32 cellular contexts compared by ENCODE assay signal in genomic region chr6:4397307-4397706, GRCh38.
A peak's percentile ranks its signal among the peaks of the same experiment; 100 is the strongest.
DNase-seq lines count a peak whose midpoint lies in the region; ATAC-seq, FAIRE-seq and TF ChIP-seq lines count a peak whose summit lies in the region.
"Had no signal": no experiment of that assay in that cellular context is flagged by ENCODE, and none has a peak within 500 bp of the region (broad histone marks: within the 10 kb centered on the region; RNA-seq: fewer than 3 reads in every experiment).

No MANE protein-coding gene starts in this region.

- H3K36me3 Mint-ChIP-seq in nephron (ENCODE audit: low read depth) (no peaks in the 10 kb centered on the region), Calu3 (ENCODE audit: insufficient read depth, unreplicated experiment) (no peaks in the 10 kb centered on the region)
- H3K36me3 Mint-ChIP-seq: activated naive CD4-positive, alpha-beta T cell treated with anti-CD3 and anti-CD28 coated beads, Interleukin-2, amount 10 ng/mL, durations not matched to agents 7 days and 5 days; brain had no signal

- ATAC-seq in heart left ventricle (peak; percentile 68 to 82 (median 72)), GM19452 (IDR thresholded peaks at IDR 0.05; ENCODE audit: unreplicated experiment) (no peak)
- ATAC-seq: activated CD4-positive, alpha-beta T cell treated with anti-CD3 and anti-CD28 coated beads for 36 hours; activated CD8-positive, alpha-beta T cell treated with anti-CD3 and anti-CD28 coated beads for 36 hours; HepG2; left lobe of liver; Panc1 had no signal

- peak overlapping the region; percentile 23 to 58 (median 54) for H3K9ac ChIP-seq in skeletal muscle tissue (ENCODE audit: low read depth in 1 of 3, low read length in 3 of 3)
- H3K9ac ChIP-seq: BLaER1 had no signal

- BruUV-seq in Calu3 (replicated peaks; lab: Mats Ljungman, UMichigan) = no TSS peak

- H3K9me3 ChIP-seq in heart left ventricle = no peaks in the 10 kb centered on the region
- H3K9me3 ChIP-seq in skeletal muscle tissue (ENCODE audit: control insufficient read depth in 3 of 3, low read length in 3 of 3) = no peaks in the 10 kb centered on the region
- H3K9me3 ChIP-seq: BLaER1, esophagus muscularis mucosa, HAP-1, stomach, thyroid gland, vagina had no signal

- H3K4me3 ChIP-seq in heart left ventricle = no peak overlapping the region
- no peak overlapping the region for H3K4me3 ChIP-seq in skeletal muscle tissue (ENCODE audit: low read length in 3 of 3)
- H3K4me3 ChIP-seq: BLaER1, esophagus muscularis mucosa, HAP-1, stomach, thyroid gland, vagina had no signal

- H3K27me3 Mint-ChIP-seq in nephron (ENCODE audit: low read depth) (no peaks in the 10 kb centered on the region), Calu3 (ENCODE audit: unreplicated experiment) (no peaks in the 10 kb centered on the region)
- H3K27me3 Mint-ChIP-seq: activated naive CD4-positive, alpha-beta T cell treated with anti-CD3 and anti-CD28 coated beads, Interleukin-2, amount 10 ng/mL, durations not matched to agents 7 days and 5 days; brain had no signal

- DNase-seq in NCI-H69 (lab: John Stamatoyannopoulos, UW) = peak; percentile 33
- peak in 1 of 5 donors; percentile 52 for DNase-seq in heart left ventricle
- DNase-seq in Calu3 = no peak
- no peak for DNase-seq in frontal cortex (ENCODE audit: low spot score in 2 of 2)
- DNase-seq: activated CD4-positive, alpha-beta T cell treated with anti-CD3 and anti-CD28 coated beads for 36 hours; activated CD8-positive, alpha-beta memory T cell treated with anti-CD3 and anti-CD28 coated beads, Interleukin-2, amount 50 U/mL, for 48 hours; activated CD8-positive, alpha-beta T cell treated with anti-CD3 and anti-CD28 coated beads for 36 hours; activated naive CD4-positive, alpha-beta T cell treated with anti-CD3 and anti-CD28 coated beads, Interleukin-2, amount 10 ng/mL, durations not matched to agents 7 days and 5 days; DMS53; foreskin fibroblast; mesenchymal stem cell; NCI-H1417 treated with DMSO at 0.1 percent for 48 hours; NCI-H2081; NCI-H526 treated with DMSO at 0.1 percent for 48 hours; SIG-M5; stimulated activated CD8-positive, alpha-beta memory T cell treated with anti-CD3 and anti-CD28 coated beads, Interleukin-4, amount 100 ng/mL, for 48 hours; stomach; SW 1271; thyroid gland had no signal

- intact Hi-C loops in heart left ventricle (cut with DNase I) = no loop called here
- intact Hi-C loops in Calu3 (cut with micrococcal nuclease; ENCODE audit: unreplicated experiment) = no loop called here

- H3K27me3 ChIP-seq in heart left ventricle (no peaks in the 10 kb centered on the region), skeletal muscle tissue (ENCODE audit: control insufficient read depth in 3 of 3, insufficient read depth in 3 of 3, low read length in 3 of 3) (no peaks in the 10 kb centered on the region)
- H3K27me3 ChIP-seq: BLaER1, esophagus muscularis mucosa, stomach, thyroid gland, vagina had no signal

- TF ChIP-seq CTCF in heart left ventricle (IDR thresholded peaks at IDR 0.05) = no peak
- TF ChIP-seq CTCF in nephron (IDR thresholded peaks at IDR 0.05; ENCODE audit: unreplicated experiment in 3 of 3) = no peak
- TF ChIP-seq CTCF in Calu3 (IDR thresholded peaks at IDR 0.05; ENCODE audit: unreplicated experiment) = no peak

- H3K36me3 ChIP-seq in heart left ventricle = no peaks in the 10 kb centered on the region
- no peaks in the 10 kb centered on the region for H3K36me3 ChIP-seq in skeletal muscle tissue (ENCODE audit: control insufficient read depth in 3 of 3, insufficient read depth in 3 of 3, low read length in 3 of 3)
- H3K36me3 ChIP-seq: BLaER1, esophagus muscularis mucosa, HAP-1, stomach, thyroid gland, vagina had no signal

- TF ChIP-seq POLR2A in heart left ventricle (IDR thresholded peaks at IDR 0.05) = no peak

- H3K4me1 Mint-ChIP-seq in nephron (peaks cover 68% of the 10 kb centered on the region), Calu3 (ENCODE audit: low read depth, unreplicated experiment) (peaks cover 31% of the 10 kb centered on the region)
- H3K4me1 Mint-ChIP-seq: activated CD4-positive, alpha-beta T cell treated with anti-CD3 and anti-CD28 coated beads for 36 hours; activated naive CD4-positive, alpha-beta T cell treated with anti-CD3 and anti-CD28 coated beads, Interleukin-2, amount 10 ng/mL, durations not matched to agents 7 days and 5 days had no signal

- peak overlapping the region in 1 of 3 experiments; percentile 53 for H3K4me3 Mint-ChIP-seq in nephron
- no peak overlapping the region for H3K4me3 Mint-ChIP-seq in Calu3 (ENCODE audit: low read depth, unreplicated experiment)
- H3K4me3 Mint-ChIP-seq: activated CD4-positive, alpha-beta T cell treated with anti-CD3 and anti-CD28 coated beads for 36 hours; activated CD8-positive, alpha-beta T cell treated with anti-CD3 and anti-CD28 coated beads for 36 hours; activated naive CD4-positive, alpha-beta T cell treated with anti-CD3 and anti-CD28 coated beads, Interleukin-2, amount 10 ng/mL, durations not matched to agents 7 days and 5 days; activated T-helper 1 cell treated with anti-CD3 and anti-CD28 coated beads, Interleukin-12 subunit alpha, Interleukin-12 subunit beta, Interleukin-2, Interleukin-4 antibody, amounts not matched to agents 30 ng/mL and 10 ng/mL and 1 ng/mL, durations not matched to agents 14 hours and 24 hours and 36 hours; brain had no signal

- H3K27ac ChIP-seq in heart left ventricle (peak overlapping the region in 3 of 12 donors; percentile 5 to 27 (median 16)), skeletal muscle tissue (ENCODE audit: low read depth, low read length) (peak overlapping the region; percentile 61)
- H3K27ac ChIP-seq: BLaER1, esophagus muscularis mucosa, stomach, thyroid gland, vagina had no signal

- H3K27ac Mint-ChIP-seq in nephron = peak overlapping the region; percentile 40 to 89 (median 86)
- no peak overlapping the region for H3K27ac Mint-ChIP-seq in Calu3 (ENCODE audit: unreplicated experiment)
- H3K27ac Mint-ChIP-seq: activated CD4-positive, alpha-beta T cell treated with anti-CD3 and anti-CD28 coated beads for 36 hours; activated CD8-positive, alpha-beta T cell treated with anti-CD3 and anti-CD28 coated beads for 36 hours; activated naive CD4-positive, alpha-beta T cell treated with anti-CD3 and anti-CD28 coated beads, Interleukin-2, amount 10 ng/mL, durations not matched to agents 7 days and 5 days; activated T-helper 1 cell treated with anti-CD3 and anti-CD28 coated beads, Interleukin-12 subunit alpha, Interleukin-12 subunit beta, Interleukin-2, Interleukin-4 antibody, amounts not matched to agents 30 ng/mL and 10 ng/mL and 1 ng/mL, durations not matched to agents 14 hours and 24 hours and 36 hours had no signal

- 55 to 68% (median 60%) methylated on average over 5 of the region's 5 CpGs for WGBS in heart left ventricle, 4 donors

- no peak for FAIRE-seq in frontal cortex (lab: Jason Lieb, UNC)
- FAIRE-seq: GM12892, HepG2 had no signal

- CTCF ChIA-PET in Calu3 (lab: Charles Lee) = no interaction called here

- peaks cover 0 to 34% (median 6%) of the 10 kb centered on the region in 12 donors for H3K4me1 ChIP-seq in heart left ventricle
- H3K4me1 ChIP-seq in skeletal muscle tissue (ENCODE audit: control insufficient read depth in 3 of 3, insufficient read depth in 3 of 3, low read length in 3 of 3) = peaks cover 21 to 23% (median 21%) of the 10 kb centered on the region in 3 donors
- H3K4me1 ChIP-seq: BLaER1, HAP-1 had no signal

- H3K9me3 Mint-ChIP-seq in nephron (no peaks in the 10 kb centered on the region), Calu3 (ENCODE audit: low read depth, unreplicated experiment) (no peaks in the 10 kb centered on the region)
- H3K9me3 Mint-ChIP-seq: activated CD8-positive, alpha-beta T cell treated with anti-CD3 and anti-CD28 coated beads for 36 hours; activated naive CD4-positive, alpha-beta T cell treated with anti-CD3 and anti-CD28 coated beads, Interleukin-2, amount 10 ng/mL, durations not matched to agents 7 days and 5 days; activated T-helper 1 cell treated with anti-CD3 and anti-CD28 coated beads, Interleukin-12 subunit alpha, Interleukin-12 subunit beta, Interleukin-2, Interleukin-4 antibody, amounts not matched to agents 30 ng/mL and 10 ng/mL and 1 ng/mL, durations not matched to agents 14 hours and 24 hours and 36 hours had no signal
